In genomic region chr11:12126352-12127019, GRCh38 we compare ENCODE assay signal across 12 cellular contexts. TPM values are rescaled to one million over a fixed set of nuclear protein-coding genes. Genes with fewer than 3 reads are reported as not detected.
DNase-seq lines count a peak whose midpoint lies in the region; ATAC-seq, FAIRE-seq and TF ChIP-seq lines count a peak whose summit lies in the region.
"Had no signal": no experiment of that assay in that cellular context is flagged by ENCODE, and none has a peak within 500 bp of the region (broad histone marks: within the 10 kb centered on the region; RNA-seq: fewer than 3 reads in every experiment).

No MANE protein-coding gene starts in this region.

- H3K36me3 ChIP-seq in suprapubic skin: no peaks in the 10 kb centered on the region
- H3K36me3 ChIP-seq: adrenal gland had no signal

- H3K9me3 ChIP-seq in suprapubic skin: no peaks in the 10 kb centered on the region
- H3K9me3 ChIP-seq: adrenal gland had no signal

- TF ChIP-seq CTCF in AG10803 (conservative IDR thresholded peaks at IDR 0.05; ENCODE audit: low read length) (peak; percentile 29; the same call in 1 of the 2 replicates), suprapubic skin (IDR thresholded peaks at IDR 0.05) (no peak)

- FAIRE-seq in frontal cortex (lab: Jason Lieb, UNC): no peak

- TF ChIP-seq EP300 in suprapubic skin (IDR thresholded peaks at IDR 0.05): no peak

- H3K4me3 ChIP-seq in AG10803 (ENCODE audit: low read length): no peak overlapping the region
- H3K4me3 ChIP-seq in suprapubic skin: no peak overlapping the region
- H3K4me3 ChIP-seq: adrenal gland had no signal

- TF ChIP-seq POLR2A in suprapubic skin (IDR thresholded peaks at IDR 0.05): no peak

- ATAC-seq in left colon (peak; percentile 50), GM21786 (IDR thresholded peaks at IDR 0.05; ENCODE audit: unreplicated experiment) (no peak)

- H3K27me3 ChIP-seq in suprapubic skin: no peaks in the 10 kb centered on the region
- H3K27me3 ChIP-seq: adrenal gland had no signal

- DNase-seq in AG10803 (ENCODE audit: low read depth) (peak; percentile 89), HPDE6-E6E7 (ENCODE audit: extremely low spot score) (peak; percentile 54), astrocyte of the hippocampus (ENCODE audit: low read depth, low spot score) (peak; percentile 66), left colon (no peak), frontal cortex (ENCODE audit: low spot score in 2 of 2) (no peak), suprapubic skin (ENCODE audit: low spot score in 2 of 2) (no peak), retina (no peak)
- DNase-seq: adrenal gland; GF-D8; stimulated activated CD4-positive, alpha-beta T cell treated with anti-CD3 and anti-CD28 coated beads, Interleukin-2, amount 100 ng/mL, for 48 hours had no signal

- H3K27ac ChIP-seq in suprapubic skin: no peak overlapping the region
- H3K27ac ChIP-seq: adrenal gland, KMS-11 had no signal

- intact Hi-C loops in left colon (cut with DNase I, micrococcal nuclease): no loop called here

- WGBS in suprapubic skin: 64% methylated on average over 4 of the region's 4 CpGs

- peaks cover 46% of the 10 kb centered on the region for H3K4me1 ChIP-seq in suprapubic skin

RNA-seq across cellular contexts. Expression of gene MICAL2, which starts 16.1 kb away (rescaled TPM):
- total RNA-seq in left colon (100 to 1,000 TPM; 268 to 361 TPM), frontal cortex (14.3 TPM), suprapubic skin (100 to 1,000 TPM; 117 to 232 (median 164) TPM)

Comparison
In these comparisons a context has a peak if more than half of its experiments do, and no peak if none do; other contexts are left out.
1. DNase-seq: peak in AG10803 (single experiment), HPDE6-E6E7 (single experiment) and astrocyte of the hippocampus (single experiment); none in left colon (0 of 2), frontal cortex (0 of 2), suprapubic skin (0 of 2) and retina (single experiment).